Comparison of ENCODE assay signal across 1 cellular context in the genomic region with DNA sequence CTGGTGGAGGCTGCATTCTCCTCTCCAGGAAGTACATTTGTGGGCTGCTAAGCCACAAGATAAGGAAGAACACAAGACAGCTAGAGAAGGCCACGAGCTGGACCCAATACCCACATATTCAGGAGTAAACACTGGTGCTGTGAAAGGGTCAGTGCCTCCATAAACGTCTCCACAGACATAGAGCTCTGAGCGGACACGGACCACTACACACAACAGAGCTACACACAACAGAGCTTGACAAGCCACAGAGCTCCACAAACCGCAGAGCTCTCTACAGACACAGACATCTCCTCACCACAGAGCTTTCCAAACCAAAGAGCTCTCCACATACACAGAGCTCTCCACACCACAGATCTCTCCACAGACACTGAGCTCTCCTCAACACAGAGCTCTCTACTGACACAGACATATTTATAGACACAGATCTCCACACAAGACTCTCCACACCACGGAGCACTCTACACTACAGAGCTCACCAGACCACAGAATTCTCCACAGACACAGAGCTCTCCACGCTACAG.
TF ChIP-seq lines count a peak whose summit lies in the region.

No MANE protein-coding gene starts in this region.

TF ChIP-seq in H1, 55 proteins besides CTCF, POLR2A, EP300 and RAD21 (continued from another document):
- no peak for TF ChIP-seq BRCA1 (IDR thresholded peaks at IDR 0.05; ENCODE audit: low read depth, low read length)
- TF ChIP-seq, protein P1, sequence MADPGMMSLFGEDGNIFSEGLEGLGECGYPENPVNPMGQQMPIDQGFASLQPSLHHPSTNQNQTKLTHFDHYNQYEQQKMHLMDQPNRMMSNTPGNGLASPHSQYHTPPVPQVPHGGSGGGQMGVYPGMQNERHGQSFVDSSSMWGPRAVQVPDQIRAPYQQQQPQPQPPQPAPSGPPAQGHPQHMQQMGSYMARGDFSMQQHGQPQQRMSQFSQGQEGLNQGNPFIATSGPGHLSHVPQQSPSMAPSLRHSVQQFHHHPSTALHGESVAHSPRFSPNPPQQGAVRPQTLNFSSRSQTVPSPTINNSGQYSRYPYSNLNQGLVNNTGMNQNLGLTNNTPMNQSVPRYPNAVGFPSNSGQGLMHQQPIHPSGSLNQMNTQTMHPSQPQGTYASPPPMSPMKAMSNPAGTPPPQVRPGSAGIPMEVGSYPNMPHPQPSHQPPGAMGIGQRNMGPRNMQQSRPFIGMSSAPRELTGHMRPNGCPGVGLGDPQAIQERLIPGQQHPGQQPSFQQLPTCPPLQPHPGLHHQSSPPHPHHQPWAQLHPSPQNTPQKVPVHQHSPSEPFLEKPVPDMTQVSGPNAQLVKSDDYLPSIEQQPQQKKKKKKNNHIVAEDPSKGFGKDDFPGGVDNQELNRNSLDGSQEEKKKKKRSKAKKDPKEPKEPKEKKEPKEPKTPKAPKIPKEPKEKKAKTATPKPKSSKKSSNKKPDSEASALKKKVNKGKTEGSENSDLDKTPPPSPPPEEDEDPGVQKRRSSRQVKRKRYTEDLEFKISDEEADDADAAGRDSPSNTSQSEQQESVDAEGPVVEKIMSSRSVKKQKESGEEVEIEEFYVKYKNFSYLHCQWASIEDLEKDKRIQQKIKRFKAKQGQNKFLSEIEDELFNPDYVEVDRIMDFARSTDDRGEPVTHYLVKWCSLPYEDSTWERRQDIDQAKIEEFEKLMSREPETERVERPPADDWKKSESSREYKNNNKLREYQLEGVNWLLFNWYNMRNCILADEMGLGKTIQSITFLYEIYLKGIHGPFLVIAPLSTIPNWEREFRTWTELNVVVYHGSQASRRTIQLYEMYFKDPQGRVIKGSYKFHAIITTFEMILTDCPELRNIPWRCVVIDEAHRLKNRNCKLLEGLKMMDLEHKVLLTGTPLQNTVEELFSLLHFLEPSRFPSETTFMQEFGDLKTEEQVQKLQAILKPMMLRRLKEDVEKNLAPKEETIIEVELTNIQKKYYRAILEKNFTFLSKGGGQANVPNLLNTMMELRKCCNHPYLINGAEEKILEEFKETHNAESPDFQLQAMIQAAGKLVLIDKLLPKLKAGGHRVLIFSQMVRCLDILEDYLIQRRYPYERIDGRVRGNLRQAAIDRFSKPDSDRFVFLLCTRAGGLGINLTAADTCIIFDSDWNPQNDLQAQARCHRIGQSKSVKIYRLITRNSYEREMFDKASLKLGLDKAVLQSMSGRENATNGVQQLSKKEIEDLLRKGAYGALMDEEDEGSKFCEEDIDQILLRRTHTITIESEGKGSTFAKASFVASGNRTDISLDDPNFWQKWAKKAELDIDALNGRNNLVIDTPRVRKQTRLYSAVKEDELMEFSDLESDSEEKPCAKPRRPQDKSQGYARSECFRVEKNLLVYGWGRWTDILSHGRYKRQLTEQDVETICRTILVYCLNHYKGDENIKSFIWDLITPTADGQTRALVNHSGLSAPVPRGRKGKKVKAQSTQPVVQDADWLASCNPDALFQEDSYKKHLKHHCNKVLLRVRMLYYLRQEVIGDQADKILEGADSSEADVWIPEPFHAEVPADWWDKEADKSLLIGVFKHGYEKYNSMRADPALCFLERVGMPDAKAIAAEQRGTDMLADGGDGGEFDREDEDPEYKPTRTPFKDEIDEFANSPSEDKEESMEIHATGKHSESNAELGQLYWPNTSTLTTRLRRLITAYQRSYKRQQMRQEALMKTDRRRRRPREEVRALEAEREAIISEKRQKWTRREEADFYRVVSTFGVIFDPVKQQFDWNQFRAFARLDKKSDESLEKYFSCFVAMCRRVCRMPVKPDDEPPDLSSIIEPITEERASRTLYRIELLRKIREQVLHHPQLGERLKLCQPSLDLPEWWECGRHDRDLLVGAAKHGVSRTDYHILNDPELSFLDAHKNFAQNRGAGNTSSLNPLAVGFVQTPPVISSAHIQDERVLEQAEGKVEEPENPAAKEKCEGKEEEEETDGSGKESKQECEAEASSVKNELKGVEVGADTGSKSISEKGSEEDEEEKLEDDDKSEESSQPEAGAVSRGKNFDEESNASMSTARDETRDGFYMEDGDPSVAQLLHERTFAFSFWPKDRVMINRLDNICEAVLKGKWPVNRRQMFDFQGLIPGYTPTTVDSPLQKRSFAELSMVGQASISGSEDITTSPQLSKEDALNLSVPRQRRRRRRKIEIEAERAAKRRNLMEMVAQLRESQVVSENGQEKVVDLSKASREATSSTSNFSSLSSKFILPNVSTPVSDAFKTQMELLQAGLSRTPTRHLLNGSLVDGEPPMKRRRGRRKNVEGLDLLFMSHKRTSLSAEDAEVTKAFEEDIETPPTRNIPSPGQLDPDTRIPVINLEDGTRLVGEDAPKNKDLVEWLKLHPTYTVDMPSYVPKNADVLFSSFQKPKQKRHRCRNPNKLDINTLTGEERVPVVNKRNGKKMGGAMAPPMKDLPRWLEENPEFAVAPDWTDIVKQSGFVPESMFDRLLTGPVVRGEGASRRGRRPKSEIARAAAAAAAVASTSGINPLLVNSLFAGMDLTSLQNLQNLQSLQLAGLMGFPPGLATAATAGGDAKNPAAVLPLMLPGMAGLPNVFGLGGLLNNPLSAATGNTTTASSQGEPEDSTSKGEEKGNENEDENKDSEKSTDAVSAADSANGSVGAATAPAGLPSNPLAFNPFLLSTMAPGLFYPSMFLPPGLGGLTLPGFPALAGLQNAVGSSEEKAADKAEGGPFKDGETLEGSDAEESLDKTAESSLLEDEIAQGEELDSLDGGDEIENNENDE (IDR thresholded peaks at IDR 0.05; ENCODE audit: insufficient replicate concordance, low read length) = no peak
- no peak for TF ChIP-seq BCL11A (IDR thresholded peaks at IDR 0.05; ENCODE audit: low read depth in 2 of 2, low read length in 2 of 2)
- TF ChIP-seq JUND (IDR thresholded peaks at IDR 0.05; ENCODE audit: low read length) = no peak
